27 cellular contexts compared by ENCODE assay signal in the genomic region with DNA sequence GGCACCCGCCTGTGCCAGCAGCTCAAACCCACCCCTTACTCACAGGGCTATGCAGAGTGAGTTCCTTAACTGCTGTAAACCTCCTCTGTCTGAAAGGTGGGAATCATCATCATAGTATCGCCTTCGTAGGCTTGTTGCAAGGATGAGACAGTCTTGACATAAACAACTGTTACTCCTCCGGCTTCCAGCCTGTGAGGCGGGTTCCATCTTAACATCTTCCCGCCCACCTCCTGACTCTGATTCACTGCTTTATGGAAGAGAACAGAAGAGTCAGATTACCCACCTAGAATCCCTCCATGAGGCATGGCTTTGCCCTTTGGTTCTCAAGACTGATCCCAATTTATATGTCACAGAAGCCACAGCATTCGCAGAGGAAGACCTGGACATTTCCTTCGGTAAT. TPM values are rescaled to one million over a fixed set of nuclear protein-coding genes. Genes with fewer than 3 reads are reported as not detected.
A peak's percentile ranks its signal among the peaks of the same experiment; 100 is the strongest.
DNase-seq lines count a peak whose midpoint lies in the region; ATAC-seq, FAIRE-seq and TF ChIP-seq lines count a peak whose summit lies in the region.
"Had no signal": no experiment of that assay in that cellular context is flagged by ENCODE, and none has a peak within 500 bp of the region (broad histone marks: within the 10 kb centered on the region; RNA-seq: fewer than 3 reads in every experiment).

No MANE protein-coding gene starts in this region.

- ATAC-seq in GM19023 (IDR thresholded peaks at IDR 0.05; ENCODE audit: unreplicated experiment) = no peak
- ATAC-seq: GM12878 had no signal

- intact Hi-C loops in uterus (cut with DNase I; ENCODE audit: low total_unique reads) = no loop called here

- FAIRE-seq in bronchial epithelial cell (lab: Jason Lieb, UNC) = peak; percentile 13
- FAIRE-seq: A549, G401.6, GM12878 had no signal

- peak overlapping the region; percentile 45 to 52 for H3K27ac ChIP-seq in uterus
- H3K27ac ChIP-seq: A549, PC-9 had no signal

- peaks cover 0 to 8% of the 10 kb centered on the region in 2 donors for H3K4me1 ChIP-seq in uterus
- H3K4me1 ChIP-seq: A549, HAP-1 had no signal

- H3K27me3 ChIP-seq in bronchial epithelial cell (ENCODE audit: control insufficient read depth, insufficient read depth, low read length) (no peaks in the 10 kb centered on the region), uterus (no peaks in the 10 kb centered on the region)

- DNase-seq in LHCN-M2 (ENCODE audit: low read depth) (peak; percentile 46), bronchial epithelial cell (ENCODE audit: low read depth) (no peak), left kidney (ENCODE audit: low read depth, low spot score) (peak; percentile 39), uterus (no peak), NCI-H2029 (lab: John Stamatoyannopoulos, UW) (no peak), NCI-H2107 treated with DMSO at 0.1 percent for 48 hours (lab: John Stamatoyannopoulos, UW; ENCODE audit: unreplicated experiment) (no peak)
- DNase-seq: AML-193; C1 segment of cervical spinal cord; CD4-positive, alpha-beta memory T cell; COR-L47; DMS53; GOT3; KG1; MM.1S; NCI-H1417; NCI-H1694; NCI-H2081 treated with DMSO at 0.1 percent for 48 hours; NCI-H2171 treated with DMSO at 0.1 percent for 48 hours; NCI-H524 treated with DMSO at 0.1 percent for 48 hours; NCI-H774; PC-9; Right ventricle myocardium superior had no signal

- TF ChIP-seq POLR2A in uterus (IDR thresholded peaks at IDR 0.05) = no peak

- H3K36me3 ChIP-seq in bronchial epithelial cell (ENCODE audit: control insufficient read depth, insufficient read depth, low read length) (no peaks in the 10 kb centered on the region), uterus (no peaks in the 10 kb centered on the region)
- H3K36me3 ChIP-seq: HAP-1 had no signal

- no peak overlapping the region for H3K4me3 ChIP-seq in bronchial epithelial cell (ENCODE audit: low read depth, low read length)
- no peak overlapping the region for H3K4me3 ChIP-seq in uterus
- H3K4me3 ChIP-seq: A549, GM12878, HAP-1, PC-9 had no signal

- no peak for TF ChIP-seq CTCF in bronchial epithelial cell (IDR thresholded peaks at IDR 0.05; ENCODE audit: insufficient read depth, low read length, severe bottlenecking)
- TF ChIP-seq CTCF in uterus (IDR thresholded peaks at IDR 0.05) = no peak

- H3K9me3 ChIP-seq in uterus = peaks cover 0 to 8% of the 10 kb centered on the region in 2 donors
- H3K9me3 ChIP-seq: A549, HAP-1 had no signal

RNA-seq across cellular contexts. Expression of gene POLR2M, which starts 21.9 kb away (rescaled TPM):
- total RNA-seq in LHCN-M2 (2014; rRNA removed) (38.5 and 169 TPM in 2 replicates), bronchial epithelial cell (59.5 and 113 TPM in 2 replicates), uterus (1,000 to 10,000 TPM in 2 of 4 donors, 100 to 1,000 TPM in 1, 10 to 100 TPM in 1; 95.2 to 1,545 (median 900) TPM)
- 18.4 TPM for polyA plus RNA-seq in LHCN-M2 (2012)

Comparison
In these comparisons a context has a peak if more than half of its experiments do, and no peak if none do; other contexts are left out.
1. DNase-seq: peak in LHCN-M2 (single experiment) and left kidney (single experiment); none in bronchial epithelial cell (single experiment), uterus (0 of 2), NCI-H2029 (single experiment) and NCI-H2107 treated with DMSO at 0.1 percent for 48 hours (single experiment).